In the genomic region with DNA sequence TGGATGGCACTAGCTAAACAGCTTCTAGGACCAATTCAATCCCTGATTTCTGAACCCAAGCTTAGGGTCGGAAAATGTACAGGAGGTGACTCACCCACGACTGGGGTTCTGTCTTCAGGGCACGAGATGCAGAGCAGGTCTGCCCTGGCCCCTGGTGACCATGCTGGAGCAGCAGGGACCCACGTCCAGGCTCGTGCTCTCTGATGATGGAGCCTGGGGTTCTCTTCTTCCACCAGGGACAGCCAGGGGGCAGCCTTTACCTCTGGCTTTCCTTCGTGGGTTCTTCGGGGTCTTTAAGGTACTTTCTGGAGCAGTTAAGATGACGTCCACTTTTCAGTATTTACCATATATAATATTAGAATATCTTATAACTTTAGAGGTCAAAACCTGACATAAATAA, we compare ENCODE assay signal across 8 cellular contexts. TPM values are rescaled to one million over a fixed set of nuclear protein-coding genes. Genes with fewer than 3 reads are reported as not detected.
DNase-seq lines count a peak whose midpoint lies in the region; ATAC-seq and TF ChIP-seq lines count a peak whose summit lies in the region.

No MANE protein-coding gene starts in this region.

- H3K27me3 ChIP-seq in Karpas-422 (ENCODE audit: low read length), result no peaks in the 10 kb centered on the region
- H3K27me3 ChIP-seq in kidney epithelial cell (ENCODE audit: control insufficient read depth, insufficient read depth, low read length), result peaks cover 23% of the 10 kb centered on the region

- peaks cover 60% of the 10 kb centered on the region for H3K27me3 Mint-ChIP-seq in activated T-helper 1 cell treated with anti-CD3 and anti-CD28 coated beads, Interleukin-12 subunit alpha, Interleukin-12 subunit beta, Interleukin-2, Interleukin-4 antibody, amounts not matched to agents 30 ng/mL and 10 ng/mL and 1 ng/mL, durations not matched to agents 14 hours and 24 hours and 36 hours (ENCODE audit: insufficient read depth)

- peak; percentile 37 for DNase-seq in NCI-H2171 treated with DMSO at 0.1 percent for 48 hours (lab: John Stamatoyannopoulos, UW)
- DNase-seq in NCI-H2171 (lab: John Stamatoyannopoulos, UW), result no peak
- DNase-seq in Karpas-422, result peak; percentile 75
- peak; percentile 14 for DNase-seq in activated T-helper 1 cell treated with anti-CD3 and anti-CD28 coated beads, Interleukin-12 subunit alpha, Interleukin-12 subunit beta, Interleukin-2, Interleukin-4 antibody, amounts not matched to agents 30 ng/mL and 10 ng/mL and 1 ng/mL, durations not matched to agents 14 hours and 24 hours and 36 hours (ENCODE audit: low spot score)
- no peak for DNase-seq in kidney epithelial cell (ENCODE audit: low read depth)

- intact Hi-C loops in activated T-helper 1 cell treated with anti-CD3 and anti-CD28 coated beads, Interleukin-12 subunit alpha, Interleukin-12 subunit beta, Interleukin-2, Interleukin-4 antibody, amounts not matched to agents 30 ng/mL and 10 ng/mL and 1 ng/mL, durations not matched to agents 14 hours and 24 hours and 36 hours (cut with micrococcal nuclease), result loop anchor here (1.0 to 5.0 kb wide), 2 partner anchors 75 to 388 kb away; no protein-coding TSS in a partner anchor

- no peak overlapping the region for H3K27ac ChIP-seq in Karpas-422 (ENCODE audit: low read length)

- no peak overlapping the region for H2AFZ ChIP-seq in Karpas-422 (ENCODE audit: low read length)

- H4K20me1 ChIP-seq in Karpas-422 (ENCODE audit: insufficient read depth, low read depth, low read length), result 0 out of 2 replicates have a peak, but pooled peaks cover 5% of the 10 kb centered on the region

- no peak overlapping the region for H3K4me2 ChIP-seq in Karpas-422 (ENCODE audit: low read depth, low read length, poor library complexity, severe bottlenecking)

- no peak overlapping the region for H3K27ac Mint-ChIP-seq in activated T-helper 1 cell treated with anti-CD3 and anti-CD28 coated beads, Interleukin-12 subunit alpha, Interleukin-12 subunit beta, Interleukin-2, Interleukin-4 antibody, amounts not matched to agents 30 ng/mL and 10 ng/mL and 1 ng/mL, durations not matched to agents 14 hours and 24 hours and 36 hours

- H3K36me3 Mint-ChIP-seq in activated T-helper 1 cell treated with anti-CD3 and anti-CD28 coated beads, Interleukin-12 subunit alpha, Interleukin-12 subunit beta, Interleukin-2, Interleukin-4 antibody, amounts not matched to agents 30 ng/mL and 10 ng/mL and 1 ng/mL, durations not matched to agents 14 hours and 24 hours and 36 hours (ENCODE audit: low read depth), result no peaks in the 10 kb centered on the region

- H3K4me3 ChIP-seq in Karpas-422 (ENCODE audit: low read length) (no peak overlapping the region), kidney epithelial cell (ENCODE audit: low read depth, low read length) (no peak overlapping the region)

- H3K4me3 Mint-ChIP-seq in activated T-helper 1 cell treated with anti-CD3 and anti-CD28 coated beads, Interleukin-12 subunit alpha, Interleukin-12 subunit beta, Interleukin-2, Interleukin-4 antibody, amounts not matched to agents 30 ng/mL and 10 ng/mL and 1 ng/mL, durations not matched to agents 14 hours and 24 hours and 36 hours, result no peak overlapping the region

- no peaks in the 10 kb centered on the region for H3K9me3 ChIP-seq in Karpas-422 (ENCODE audit: low read length)

- peaks cover 24% of the 10 kb centered on the region for H3K4me1 Mint-ChIP-seq in activated T-helper 1 cell treated with anti-CD3 and anti-CD28 coated beads, Interleukin-12 subunit alpha, Interleukin-12 subunit beta, Interleukin-2, Interleukin-4 antibody, amounts not matched to agents 30 ng/mL and 10 ng/mL and 1 ng/mL, durations not matched to agents 14 hours and 24 hours and 36 hours (ENCODE audit: low read depth)

- H3K79me2 ChIP-seq in Karpas-422 (ENCODE audit: low read length), result no peaks in the 10 kb centered on the region

- H3K9me2 ChIP-seq in Karpas-422 (replicated peaks; ENCODE audit: insufficient read depth, low read length), result no peaks in the 10 kb centered on the region

- TF ChIP-seq CTCF in kidney epithelial cell (IDR thresholded peaks at IDR 0.05; ENCODE audit: insufficient read depth, low read length, poor library complexity, severe bottlenecking), result peak; percentile 62

- H3K36me3 ChIP-seq in Karpas-422 (ENCODE audit: insufficient read depth, low read length), result no peaks in the 10 kb centered on the region
- H3K36me3 ChIP-seq in kidney epithelial cell (ENCODE audit: control insufficient read depth, insufficient read depth, low read length), result no peaks in the 10 kb centered on the region

- no peaks in the 10 kb centered on the region for H3K9me3 Mint-ChIP-seq in activated T-helper 1 cell treated with anti-CD3 and anti-CD28 coated beads, Interleukin-12 subunit alpha, Interleukin-12 subunit beta, Interleukin-2, Interleukin-4 antibody, amounts not matched to agents 30 ng/mL and 10 ng/mL and 1 ng/mL, durations not matched to agents 14 hours and 24 hours and 36 hours

- peaks cover 34% of the 10 kb centered on the region for H3K4me1 ChIP-seq in Karpas-422 (ENCODE audit: low read length)

- no peak overlapping the region for H3K9ac ChIP-seq in Karpas-422 (ENCODE audit: low read length)

- no peak for ATAC-seq in GM21786 (IDR thresholded peaks at IDR 0.05; ENCODE audit: unreplicated experiment)
- no peak for ATAC-seq in HG03342 (IDR thresholded peaks at IDR 0.05; ENCODE audit: unreplicated experiment)
- no peak for ATAC-seq in HG02759 (IDR thresholded peaks at IDR 0.05; ENCODE audit: unreplicated experiment)

RNA-seq across cellular contexts. Expression of a gene that starts 2.1 kb away (rescaled TPM):
- total RNA-seq in Karpas-422 (2014; rRNA removed; shearing (Covaris generic); ENCODE audit: low replicate concordance), result not detected in 2 replicates
- total RNA-seq in activated T-helper 1 cell treated with anti-CD3 and anti-CD28 coated beads, Interleukin-12 subunit alpha, Interleukin-12 subunit beta, Interleukin-2, Interleukin-4 antibody, amounts not matched to agents 30 ng/mL and 10 ng/mL and 1 ng/mL, durations not matched to agents 14 hours and 24 hours and 36 hours, result not detected in 2 replicates
- 0.48 and 0.58 TPM in 2 replicates for total RNA-seq in kidney epithelial cell

RNA-seq across cellular contexts. Expression of a gene that starts 5.4 kb away (rescaled TPM):
- 7.0 and 10.2 TPM in 2 replicates for total RNA-seq in Karpas-422 (2014; rRNA removed; shearing (Covaris generic); ENCODE audit: low replicate concordance)
- 33.1 and 33.3 TPM in 2 replicates for total RNA-seq in activated T-helper 1 cell treated with anti-CD3 and anti-CD28 coated beads, Interleukin-12 subunit alpha, Interleukin-12 subunit beta, Interleukin-2, Interleukin-4 antibody, amounts not matched to agents 30 ng/mL and 10 ng/mL and 1 ng/mL, durations not matched to agents 14 hours and 24 hours and 36 hours
- total RNA-seq in kidney epithelial cell, result 11.5 and 13.8 TPM in 2 replicates

RNA-seq across cellular contexts. Expression of a gene that starts 57.3 kb away (rescaled TPM):
- total RNA-seq in Karpas-422 (2014; rRNA removed; shearing (Covaris generic); ENCODE audit: low replicate concordance), result 56.0 and 56.7 TPM in 2 replicates
- total RNA-seq in activated T-helper 1 cell treated with anti-CD3 and anti-CD28 coated beads, Interleukin-12 subunit alpha, Interleukin-12 subunit beta, Interleukin-2, Interleukin-4 antibody, amounts not matched to agents 30 ng/mL and 10 ng/mL and 1 ng/mL, durations not matched to agents 14 hours and 24 hours and 36 hours, result 47.4 and 49.6 TPM in 2 replicates
- 44.2 and 46.0 TPM in 2 replicates for total RNA-seq in kidney epithelial cell

Comparison
In these comparisons a context has a peak if more than half of its experiments do, and no peak if none do; other contexts are left out.
1. DNase-seq: peak in NCI-H2171 treated with DMSO at 0.1 percent for 48 hours (single experiment), Karpas-422 (single experiment) and activated T-helper 1 cell treated with anti-CD3 and anti-CD28 coated beads, Interleukin-12 subunit alpha, Interleukin-12 subunit beta, Interleukin-2, Interleukin-4 antibody, amounts not matched to agents 30 ng/mL and 10 ng/mL and 1 ng/mL, durations not matched to agents 14 hours and 24 hours and 36 hours (single experiment); none in NCI-H2171 (single experiment) and kidney epithelial cell (single experiment).